Comparison of ENCODE assay signal across 27 cellular contexts in genomic region chr1:110248746-110249145, GRCh38.
"Had no signal": no experiment of that assay in that cellular context is flagged by ENCODE, and none has a peak within 500 bp of the region (broad histone marks: within the 10 kb centered on the region; RNA-seq: fewer than 3 reads in every experiment).

No MANE protein-coding gene starts in this region.

- H3K27me3 Mint-ChIP-seq: effector memory CD8-positive, alpha-beta T cell; naive thymus-derived CD4-positive, alpha-beta T cell; stimulated activated naive CD8-positive, alpha-beta T cell treated with anti-CD3 and anti-CD28 coated beads, Interleukin-15, amount 100 ng/mL, for 72 hours had no signal

- H3K36me3 Mint-ChIP-seq: neural progenitor cell had no signal

- ATAC-seq: effector memory CD8-positive, alpha-beta T cell; heart right ventricle; left colon; lower lobe of right lung; naive thymus-derived CD4-positive, alpha-beta T cell; sciatic nerve; stimulated activated naive CD8-positive, alpha-beta T cell treated with anti-CD3 and anti-CD28 coated beads, Interleukin-15, amount 100 ng/mL, for 72 hours; upper lobe of right lung had no signal

- H3K4me1 ChIP-seq: left ventricle myocardium inferior, lower lobe of right lung, prostate gland, right atrium auricular region, transverse colon, upper lobe of right lung, uterus had no signal

- DNase-seq: cortex of kidney; effector memory CD8-positive, alpha-beta T cell; erythroblast; esophagus squamous epithelium; foreskin melanocyte; glutamatergic neuron; heart right ventricle; immature natural killer cell; kidney glomerular epithelial cell; left colon; left ventricle myocardium inferior; lower lobe of right lung; naive thymus-derived CD4-positive, alpha-beta T cell; stimulated activated CD4-positive, alpha-beta T cell treated with anti-CD3 and anti-CD28 coated beads, Interleukin-15, amount 100 ng/mL, for 24 hours; stimulated activated CD4-positive, alpha-beta T cell treated with anti-CD3 and anti-CD28 coated beads, Interleukin-2, amount 100 ng/mL, for 48 hours; stimulated activated naive CD4-positive, alpha-beta T cell; stimulated activated naive CD8-positive, alpha-beta T cell treated with anti-CD3 and anti-CD28 coated beads, Interleukin-15, amount 100 ng/mL, for 72 hours; transverse colon; upper lobe of right lung; uterus had no signal

- H3K27me3 ChIP-seq: esophagus squamous epithelium, neural progenitor cell, right atrium auricular region, suprapubic skin, transverse colon, upper lobe of right lung, uterus had no signal

- H3K9me3 Mint-ChIP-seq: effector memory CD8-positive, alpha-beta T cell; immature natural killer cell; nephron; neural progenitor cell had no signal

- H3K36me3 ChIP-seq: esophagus squamous epithelium, heart right ventricle, left ventricle myocardium inferior, lower lobe of right lung, neural progenitor cell, prostate gland, right atrium auricular region, suprapubic skin, transverse colon, upper lobe of right lung, uterus had no signal

- H3K4me3 Mint-ChIP-seq: effector memory CD8-positive, alpha-beta T cell; immature natural killer cell; naive thymus-derived CD4-positive, alpha-beta T cell; nephron; neural progenitor cell; stimulated activated naive CD8-positive, alpha-beta T cell treated with anti-CD3 and anti-CD28 coated beads, Interleukin-15, amount 100 ng/mL, for 72 hours had no signal

- H3K4me3 ChIP-seq: esophagus squamous epithelium, heart right ventricle, left ventricle myocardium inferior, lower lobe of right lung, neural progenitor cell, prostate gland, right atrium auricular region, skin epidermis, suprapubic skin, transverse colon, upper lobe of right lung, uterus had no signal

- H3K9me3 ChIP-seq: esophagus squamous epithelium, heart right ventricle, left ventricle myocardium inferior, lower lobe of right lung, prostate gland, right atrium auricular region, suprapubic skin, transverse colon, upper lobe of right lung, uterus had no signal

- H3K27ac Mint-ChIP-seq: effector memory CD8-positive, alpha-beta T cell; immature natural killer cell; naive thymus-derived CD4-positive, alpha-beta T cell; neural progenitor cell; stimulated activated naive CD8-positive, alpha-beta T cell treated with anti-CD3 and anti-CD28 coated beads, Interleukin-15, amount 100 ng/mL, for 72 hours had no signal

- H3K27ac ChIP-seq: esophagus squamous epithelium, heart right ventricle, left ventricle myocardium inferior, lower lobe of right lung, neural progenitor cell, prostate gland, right atrium auricular region, skin epidermis, suprapubic skin, transverse colon, upper lobe of right lung, uterus had no signal
